8 cellular contexts compared by ENCODE assay signal in genomic region chr7:2862831-2863361, GRCh38. TPM values are rescaled to one million over a fixed set of nuclear protein-coding genes. Genes with fewer than 3 reads are reported as not detected.
DNase-seq lines count a peak whose midpoint lies in the region; ATAC-seq and TF ChIP-seq lines count a peak whose summit lies in the region.

No MANE protein-coding gene starts in this region.

- peak overlapping the region; percentile 88 to 92 for H3K27ac ChIP-seq in left lung
- H3K27ac ChIP-seq in tibial nerve, result peak overlapping the region in 3 of 4 donors; percentile 83 to 97 (median 90)

- WGBS in tibial nerve, 2 donors, result 84 to 86% methylated on average over 22 of the region's 22 CpGs

- H3K27me3 Mint-ChIP-seq in activated CD4-positive, alpha-beta T cell treated with anti-CD3 and anti-CD28 coated beads, Interleukin-2, amount 10 ng/mL, durations not matched to agents 7 days and 5 days, result no peaks in the 10 kb centered on the region

- H3K36me3 Mint-ChIP-seq in activated CD4-positive, alpha-beta T cell treated with anti-CD3 and anti-CD28 coated beads, Interleukin-2, amount 10 ng/mL, durations not matched to agents 7 days and 5 days (ENCODE audit: low read depth), result no peaks in the 10 kb centered on the region

- intact Hi-C loops in left lung (cut with DNase I), result no loop called here

- H3K4me1 ChIP-seq in left lung (peaks cover 3 to 31% of the 10 kb centered on the region in 2 donors), tibial nerve (peaks cover 0 to 29% (median 20%) of the 10 kb centered on the region in 4 donors)

- H3K9me3 ChIP-seq in left lung, result no peaks in the 10 kb centered on the region
- H3K9me3 ChIP-seq in tibial nerve, result no peaks in the 10 kb centered on the region

- peak overlapping the region; percentile 43 for H3K4me3 Mint-ChIP-seq in activated CD4-positive, alpha-beta T cell treated with anti-CD3 and anti-CD28 coated beads, Interleukin-2, amount 10 ng/mL, durations not matched to agents 7 days and 5 days

- no peak for DNase-seq in activated CD4-positive, alpha-beta T cell treated with anti-CD3 and anti-CD28 coated beads, Interleukin-2, amount 10 ng/mL, durations not matched to agents 7 days and 5 days
- DNase-seq in activated CD4-positive, alpha-beta T cell treated with anti-CD3 and anti-CD28 coated beads for 1 hour, result no peak
- DNase-seq in activated CD8-positive, alpha-beta memory T cell treated with anti-CD3 and anti-CD28 coated beads, Interleukin-2, amount 50 U/mL, for 48 hours, result peak; percentile 65
- peak in 1 of 2 donors; percentile 76 for DNase-seq in left lung
- no peak for DNase-seq in tibial nerve (ENCODE audit: low spot score in 2 of 2)
- DNase-seq in NCI-H2171 treated with DMSO at 0.1 percent for 48 hours (lab: John Stamatoyannopoulos, UW), result no peak

- no peak for TF ChIP-seq POLR2A in tibial nerve (IDR thresholded peaks at IDR 0.05)

- ATAC-seq in left lung (no peak), HG02798 (IDR thresholded peaks at IDR 0.05; ENCODE audit: poor library complexity, unreplicated experiment) (no peak), HG03280 (IDR thresholded peaks at IDR 0.05; ENCODE audit: unreplicated experiment) (no peak)

- CTCF ChIA-PET in activated CD4-positive, alpha-beta T cell treated with anti-CD3 and anti-CD28 coated beads, Interleukin-2, amount 10 ng/mL, durations not matched to agents 7 days and 5 days (lab: Charles Lee), result interaction anchor here (1.2 kb wide), 1 partner anchor 23 kb away, joined by 3 read pairs; no protein-coding TSS in a partner anchor

- no peak overlapping the region for H3K4me3 ChIP-seq in left lung
- peak overlapping the region in 1 of 4 donors; percentile 19 for H3K4me3 ChIP-seq in tibial nerve

- H3K27ac Mint-ChIP-seq in activated CD4-positive, alpha-beta T cell treated with anti-CD3 and anti-CD28 coated beads, Interleukin-2, amount 10 ng/mL, durations not matched to agents 7 days and 5 days, result peak overlapping the region; percentile 88

- POLR2A ChIA-PET in activated CD4-positive, alpha-beta T cell treated with anti-CD3 and anti-CD28 coated beads, Interleukin-2, amount 10 ng/mL, durations not matched to agents 7 days and 5 days (lab: Charles Lee), result no interaction called here

- no peak for TF ChIP-seq CTCF in left lung (IDR thresholded peaks at IDR 0.05)
- no peak for TF ChIP-seq CTCF in tibial nerve (IDR thresholded peaks at IDR 0.05)

- H3K36me3 ChIP-seq in left lung (no peaks in the 10 kb centered on the region), tibial nerve (no peaks in the 10 kb centered on the region)

- H3K9me3 Mint-ChIP-seq in activated CD4-positive, alpha-beta T cell treated with anti-CD3 and anti-CD28 coated beads, Interleukin-2, amount 10 ng/mL, durations not matched to agents 7 days and 5 days, result no peaks in the 10 kb centered on the region

- TF ChIP-seq EP300 in tibial nerve (IDR thresholded peaks at IDR 0.05), result no peak

- peaks cover 30% of the 10 kb centered on the region for H3K4me1 Mint-ChIP-seq in activated CD4-positive, alpha-beta T cell treated with anti-CD3 and anti-CD28 coated beads, Interleukin-2, amount 10 ng/mL, durations not matched to agents 7 days and 5 days

- H3K27me3 ChIP-seq in left lung (no peaks in the 10 kb centered on the region), tibial nerve (no peaks in the 10 kb centered on the region)

RNA-seq across cellular contexts. Expression of gene GNA12, which starts 18.8 kb away (rescaled TPM):
- total RNA-seq in activated CD4-positive, alpha-beta T cell treated with anti-CD3 and anti-CD28 coated beads, Interleukin-2, amount 10 ng/mL, durations not matched to agents 7 days and 5 days, result 10 to 100 TPM; 16.2 to 17.1 TPM
- 10 to 100 TPM; 48.7 to 55.5 TPM for total RNA-seq in left lung
- 10 to 100 TPM; 21.3 to 36.0 (median 29.4) TPM for total RNA-seq in tibial nerve
